In genomic region chr11:65338680-65339079, GRCh38 we compare ENCODE assay signal across 28 cellular contexts. TPM values are rescaled to one million over a fixed set of nuclear protein-coding genes. Genes with fewer than 3 reads are reported as not detected.
DNase-seq lines count a peak whose midpoint lies in the region; ATAC-seq and TF ChIP-seq lines count a peak whose summit lies in the region.
"Had no signal": no experiment of that assay in that cellular context is flagged by ENCODE, and none has a peak within 500 bp of the region (broad histone marks: within the 10 kb centered on the region; RNA-seq: fewer than 3 reads in every experiment).

No MANE protein-coding gene starts in this region.

- no peak overlapping the region for H4K91ac ChIP-seq in trophoblast cell (ENCODE audit: low read depth, low read length)

- peaks cover 41% of the 10 kb centered on the region for H3K79me2 ChIP-seq in OCI-LY1 (ENCODE audit: insufficient read depth, low read length)
- peaks cover 8% of the 10 kb centered on the region for H3K79me2 ChIP-seq in trophoblast cell (ENCODE audit: control insufficient read depth, insufficient read depth, low read length, poor library complexity)

- H3K4me1 Mint-ChIP-seq in activated T-cell treated with anti-CD3 and anti-CD28 coated beads, Interleukin-2, amount 50 U/mL, for 24 hours (ENCODE audit: low read depth): peaks cover 36% of the 10 kb centered on the region
- peaks cover 22% of the 10 kb centered on the region for H3K4me1 Mint-ChIP-seq in endothelial cell (ENCODE audit: unreplicated experiment)

- H3F3A ChIP-seq in OCI-LY1 (ENCODE audit: insufficient read depth, low read length): no peaks in the 10 kb centered on the region

- H3K9ac ChIP-seq in OCI-LY1 (ENCODE audit: low read length): peak overlapping the region; percentile 23; the same call in 1 of the 2 replicates
- no peak overlapping the region for H3K9ac ChIP-seq in trophoblast cell (ENCODE audit: low read length)

- H3K9me3 Mint-ChIP-seq in activated T-cell treated with anti-CD3 and anti-CD28 coated beads, Interleukin-2, amount 50 U/mL, for 24 hours: no peaks in the 10 kb centered on the region
- H3K9me3 Mint-ChIP-seq in endothelial cell (ENCODE audit: unreplicated experiment): no peaks in the 10 kb centered on the region

- H3K27me3 ChIP-seq in OCI-LY1 (ENCODE audit: insufficient read depth, low read length): no peaks in the 10 kb centered on the region
- no peaks in the 10 kb centered on the region for H3K27me3 ChIP-seq in trophoblast cell (ENCODE audit: insufficient read depth, low read length)
- H3K27me3 ChIP-seq: cardiac muscle cell, colonic mucosa, neutrophil, suprapubic skin, uterus had no signal

- TF ChIP-seq CTCF in OCI-LY1 (IDR thresholded peaks at IDR 0.05; ENCODE audit: low read length) (no peak), endothelial cell (IDR thresholded peaks at IDR 0.05; ENCODE audit: unreplicated experiment) (no peak)

- no peak overlapping the region for H3K4me3 Mint-ChIP-seq in activated T-cell treated with anti-CD3 and anti-CD28 coated beads, Interleukin-2, amount 50 U/mL, for 24 hours
- no peak overlapping the region for H3K4me3 Mint-ChIP-seq in endothelial cell (ENCODE audit: unreplicated experiment)

- no peaks in the 10 kb centered on the region for H3K27me3 Mint-ChIP-seq in activated T-cell treated with anti-CD3 and anti-CD28 coated beads, Interleukin-2, amount 50 U/mL, for 24 hours
- peaks cover 6% of the 10 kb centered on the region for H3K27me3 Mint-ChIP-seq in endothelial cell (ENCODE audit: unreplicated experiment)

- H4K20me1 ChIP-seq in OCI-LY1 (ENCODE audit: insufficient read depth, low read length): peaks cover 3% of the 10 kb centered on the region; the same call in 1 of the 2 replicates

- H2AFZ ChIP-seq in OCI-LY1 (ENCODE audit: low read length) (no peak overlapping the region), trophoblast cell (ENCODE audit: insufficient read depth, low read length, poor library complexity) (no peak overlapping the region)

- H3K4me3 ChIP-seq in OCI-LY1 (ENCODE audit: low read depth, low read length, poor library complexity, severe bottlenecking): no peak overlapping the region
- no peak overlapping the region for H3K4me3 ChIP-seq in trophoblast cell (ENCODE audit: low read depth, low read length)
- H3K4me3 ChIP-seq: cardiac muscle cell, colonic mucosa, prostate gland, suprapubic skin, uterus had no signal

- no peak overlapping the region for H3K18ac ChIP-seq in trophoblast cell (ENCODE audit: low read length)

- no peak for DNase-seq in activated T-cell treated with anti-CD3 and anti-CD28 coated beads, Interleukin-2, amount 50 U/mL, for 24 hours
- DNase-seq in activated T-cell treated with anti-CD3 and anti-CD28 coated beads for 4 hours (no peak), endothelial cell (ENCODE audit: low spot score) (no peak), trophoblast cell (no peak), OCI-M2 (lab: John Stamatoyannopoulos, UW; ENCODE audit: unreplicated experiment) (no peak), sciatic nerve (ENCODE audit: low spot score) (no peak)
- DNase-seq: activated CD4-positive, alpha-beta T cell treated with anti-CD3 and anti-CD28 coated beads, Interleukin-2, amount 50 U/mL, for 4 hours; activated CD4-positive, CD25-positive, alpha-beta regulatory T cell; amygdala; colonic mucosa; effector CD8-positive, alpha-beta T cell; GOT3; islet precursor cell; NCI-H187; NCI-H2171; NCI-H524 treated with DMSO at 0.1 percent for 48 hours; SIG-M5; stimulated activated CD4-positive, alpha-beta T cell treated with anti-CD3 and anti-CD28 coated beads, Interleukin-15, amount 100 ng/mL, for 24 hours; stimulated activated naive CD4-positive, alpha-beta T cell; T-helper 9 cell; uterus had no signal

- H3K36me3 Mint-ChIP-seq in activated T-cell treated with anti-CD3 and anti-CD28 coated beads, Interleukin-2, amount 50 U/mL, for 24 hours (ENCODE audit: low read depth): peaks cover 74% of the 10 kb centered on the region
- H3K36me3 Mint-ChIP-seq in endothelial cell (ENCODE audit: low read depth, unreplicated experiment): peaks cover 32% of the 10 kb centered on the region

- no peak overlapping the region for H2BK12ac ChIP-seq in trophoblast cell (ENCODE audit: low read length)

- peaks cover 8% of the 10 kb centered on the region for H3K79me1 ChIP-seq in trophoblast cell (ENCODE audit: low read length)

- intact Hi-C loops in sciatic nerve (cut with DNase I): no loop called here

- no peak overlapping the region for H2BK5ac ChIP-seq in trophoblast cell (ENCODE audit: low read depth, low read length, poor library complexity)

- WGBS in trophoblast cell (ENCODE audit: extremely low coverage, insufficient coverage, insufficient read length): no CpG with 5 or more reads among the region's 7 CpGs

- no peak overlapping the region for H3K23ac ChIP-seq in trophoblast cell (ENCODE audit: low read length)

- ATAC-seq in GM21825 (IDR thresholded peaks at IDR 0.05; ENCODE audit: unreplicated experiment) (no peak), sciatic nerve (no peak)
- ATAC-seq: left ventricle myocardium superior had no signal

- H3K27ac Mint-ChIP-seq in activated T-cell treated with anti-CD3 and anti-CD28 coated beads, Interleukin-2, amount 50 U/mL, for 24 hours: peak overlapping the region; percentile 35
- H3K27ac Mint-ChIP-seq in endothelial cell (ENCODE audit: unreplicated experiment): peak overlapping the region; percentile 32

- H4K8ac ChIP-seq in trophoblast cell (ENCODE audit: low read depth, low read length): no peak overlapping the region

- peaks cover 52% of the 10 kb centered on the region for H3K36me3 ChIP-seq in OCI-LY1 (ENCODE audit: insufficient read depth, low read length)
- H3K36me3 ChIP-seq in trophoblast cell (ENCODE audit: control insufficient read depth in 1 of 2, insufficient read depth in 2 of 2, low read length in 2 of 2): peaks cover 36 to 37% of the 10 kb centered on the region in 2 experiments
- H3K36me3 ChIP-seq: uterus had no signal

- H3K4ac ChIP-seq in trophoblast cell (ENCODE audit: low read depth, low read length): peak overlapping the region; percentile 15

- H3K9me2 ChIP-seq in OCI-LY1 (ENCODE audit: low read depth, low read length): no peaks in the 10 kb centered on the region

- H2AK5ac ChIP-seq in trophoblast cell (ENCODE audit: low read length): no peak overlapping the region

- no peak overlapping the region for H3K14ac ChIP-seq in trophoblast cell (ENCODE audit: low read length)

- H3K9me3 ChIP-seq in OCI-LY1 (ENCODE audit: low read length) (no peaks in the 10 kb centered on the region), trophoblast cell (ENCODE audit: insufficient read depth, low read depth, low read length) (no peaks in the 10 kb centered on the region)
- H3K9me3 ChIP-seq: colonic mucosa, neutrophil, prostate gland, suprapubic skin, uterus had no signal

- H3K4me2 ChIP-seq in OCI-LY1 (ENCODE audit: low read length) (peak overlapping the region; percentile 32; the same call in 1 of the 2 replicates), trophoblast cell (ENCODE audit: low read length) (no peak overlapping the region)

- no peak overlapping the region for H3K27ac ChIP-seq in OCI-LY1 (ENCODE audit: low read depth, low read length, poor library complexity, severe bottlenecking)
- no peak overlapping the region for H3K27ac ChIP-seq in trophoblast cell (ENCODE audit: low read depth, low read length)
- H3K27ac ChIP-seq: cardiac muscle cell, colonic mucosa, neutrophil, prostate gland, suprapubic skin, uterus had no signal

- H3K4me1 ChIP-seq in OCI-LY1 (ENCODE audit: insufficient read depth, low read length, severe bottlenecking) (peaks cover 20% of the 10 kb centered on the region), trophoblast cell (ENCODE audit: control insufficient read depth in 1 of 2, insufficient read depth in 2 of 2, low read length in 2 of 2) (peaks cover 0 to 3% of the 10 kb centered on the region in 2 experiments)
- H3K4me1 ChIP-seq: colonic mucosa had no signal

- H4K12ac ChIP-seq in trophoblast cell (ENCODE audit: low read depth, low read length): no peak overlapping the region

- no peak overlapping the region for H2BK120ac ChIP-seq in trophoblast cell (ENCODE audit: insufficient read depth, low read length, poor library complexity)

RNA-seq across cellular contexts. Expression of gene DPF2, which starts 5.0 kb away (rescaled TPM):
- total RNA-seq in endothelial cell (ENCODE audit: unreplicated experiment) (77.6 TPM), sciatic nerve (62.5 TPM)
- 64.3 and 69.7 TPM in 2 replicates for polyA plus RNA-seq in trophoblast cell (2013)

RNA-seq across cellular contexts. Expression of gene TIGD3, which starts 15.9 kb away (rescaled TPM):
- total RNA-seq in endothelial cell (ENCODE audit: unreplicated experiment) (0.44 TPM), sciatic nerve (not detected)
- polyA plus RNA-seq in trophoblast cell (2013): 2.1 and 2.3 TPM in 2 replicates

RNA-seq across cellular contexts. Expression of gene CDC42EP2, which starts 24.0 kb away (rescaled TPM):
- total RNA-seq in endothelial cell (ENCODE audit: unreplicated experiment): 37.7 TPM
- 7.2 and 7.7 TPM in 2 replicates for polyA plus RNA-seq in trophoblast cell (2013)
- total RNA-seq in sciatic nerve: 34.7 TPM

RNA-seq across cellular contexts. Expression of gene SLC25A45, which starts 43.8 kb away (rescaled TPM):
- total RNA-seq in endothelial cell (ENCODE audit: unreplicated experiment) (3.3 TPM), sciatic nerve (12.0 TPM)
- 0.93 and 1.1 TPM in 2 replicates for polyA plus RNA-seq in trophoblast cell (2013)

RNA-seq across cellular contexts. Expression of gene FRMD8, which starts 47.8 kb away (rescaled TPM):
- 76.0 TPM for total RNA-seq in endothelial cell (ENCODE audit: unreplicated experiment)
- 21.2 and 22.9 TPM in 2 replicates for polyA plus RNA-seq in trophoblast cell (2013)
- 65.9 TPM for total RNA-seq in sciatic nerve
